13 cellular contexts compared by ENCODE assay signal in genomic region chr11:60366262-60366904, GRCh38. TPM values are rescaled to one million over a fixed set of nuclear protein-coding genes. Genes with fewer than 3 reads are reported as not detected.
"Had no signal": no experiment of that assay in that cellular context is flagged by ENCODE, and none has a peak within 500 bp of the region (broad histone marks: within the 10 kb centered on the region; RNA-seq: fewer than 3 reads in every experiment).

No MANE protein-coding gene starts in this region.

RNA-seq across cellular contexts. Expression of gene MS4A7, which starts 11.9 kb away (rescaled TPM):
- total RNA-seq: lung microvascular endothelial cell, osteocyte had no signal
- polyA plus RNA-seq: keratinocyte had no signal

RNA-seq across cellular contexts. Expression of gene MS4A14, which starts 29.9 kb away (rescaled TPM):
- total RNA-seq: lung microvascular endothelial cell, occipital lobe, osteocyte had no signal
- polyA plus RNA-seq: keratinocyte had no signal

RNA-seq across cellular contexts. Expression of gene MS4A6E, which starts 39.3 kb away (rescaled TPM):
- total RNA-seq: left lobe of liver, left ventricle myocardium superior, lung microvascular endothelial cell, mucosa of gallbladder, natural killer cell, occipital lobe, osteocyte, posterior vena cava, psoas muscle, suprapubic skin, thoracic aorta, upper lobe of right lung had no signal
- polyA plus RNA-seq: keratinocyte, psoas muscle had no signal
